8 cellular contexts compared by ENCODE assay signal in genomic region chr1:203327684-203328457, GRCh38. TPM values are rescaled to one million over a fixed set of nuclear protein-coding genes. Genes with fewer than 3 reads are reported as not detected.
A peak's percentile ranks its signal among the peaks of the same experiment; 100 is the strongest.
DNase-seq lines count a peak whose midpoint lies in the region; ATAC-seq and TF ChIP-seq lines count a peak whose summit lies in the region.

No MANE protein-coding gene starts in this region.

- H3K9me3 ChIP-seq in colonic mucosa (no peaks in the 10 kb centered on the region), left lung (no peaks in the 10 kb centered on the region)

- no peaks in the 10 kb centered on the region for H3K36me3 ChIP-seq in colonic mucosa
- H3K36me3 ChIP-seq in left lung, result no peaks in the 10 kb centered on the region

- H3K27me3 Mint-ChIP-seq in activated B cell treated with CpG ODN at 0.5 μM for 24 hours, result no peaks in the 10 kb centered on the region
- H3K27me3 Mint-ChIP-seq in stimulated activated memory B cell treated with anti-CD40 and anti-IgM and Interleukin-4, amounts not matched to agents 10 μg/mL and 1 μg/mL and 100 μg/mL, for 72 hours, result no peaks in the 10 kb centered on the region

- H3K4me3 Mint-ChIP-seq in activated B cell treated with CpG ODN at 0.5 μM for 24 hours, result peak overlapping the region; percentile 84
- H3K4me3 Mint-ChIP-seq in stimulated activated memory B cell treated with anti-CD40 and anti-IgM and Interleukin-4, amounts not matched to agents 10 μg/mL and 1 μg/mL and 100 μg/mL, for 72 hours, result peak overlapping the region; percentile 83

- H3K27me3 ChIP-seq in colonic mucosa (no peaks in the 10 kb centered on the region), left lung (no peaks in the 10 kb centered on the region)

- H3K4me1 ChIP-seq in colonic mucosa (peaks cover 30% of the 10 kb centered on the region), left lung (peaks cover 41 to 54% of the 10 kb centered on the region in 2 donors)

- TF ChIP-seq CTCF in GM12875 (IDR thresholded peaks at IDR 0.05; ENCODE audit: borderline replicate concordance, insufficient read depth, low read depth, low read length) (peak; percentile 31), activated B cell treated with CpG ODN at 0.5 μM for 24 hours (IDR thresholded peaks at IDR 0.05) (no peak), colonic mucosa (IDR thresholded peaks at IDR 0.05) (no peak), left lung (IDR thresholded peaks at IDR 0.05) (peak in 1 of 2 donors; percentile 13)

- no peaks in the 10 kb centered on the region for H3K9me3 Mint-ChIP-seq in activated B cell treated with CpG ODN at 0.5 μM for 24 hours
- no peaks in the 10 kb centered on the region for H3K9me3 Mint-ChIP-seq in stimulated activated memory B cell treated with anti-CD40 and anti-IgM and Interleukin-4, amounts not matched to agents 10 μg/mL and 1 μg/mL and 100 μg/mL, for 72 hours

- ATAC-seq in HG02798 (IDR thresholded peaks at IDR 0.05; ENCODE audit: poor library complexity, unreplicated experiment), result peak; percentile 21
- ATAC-seq in activated B cell treated with CpG ODN at 0.5 μM for 24 hours (ENCODE audit: low read depth), result peak; percentile 32
- peak; percentile 49 for ATAC-seq in left lung
- peak; percentile 57 for ATAC-seq in stimulated activated memory B cell treated with anti-CD40 and anti-IgM and Interleukin-4, amounts not matched to agents 10 μg/mL and 1 μg/mL and 100 μg/mL, for 72 hours

- POLR2A ChIA-PET in activated B cell treated with CpG ODN at 0.5 μM for 24 hours (lab: Charles Lee), result interaction anchor here (0.6 to 9.5 kb wide), 8 partner anchors 10 to 1090 kb away, joined by 3 to 1136 read pairs (median 40); partner anchors contain the start of gene BTG2

- CTCF ChIA-PET in activated B cell treated with CpG ODN at 0.5 μM for 24 hours (lab: Charles Lee), result interaction anchor here (1.3 to 9.4 kb wide), 11 partner anchors 9 to 59 kb away, joined by 3 to 168 read pairs (median 16); partner anchors contain the start of gene BTG2

- H3K27ac ChIP-seq in colonic mucosa, result peak overlapping the region; percentile 99
- H3K27ac ChIP-seq in left lung, result peak overlapping the region; percentile 97

- peaks cover 69% of the 10 kb centered on the region for H3K4me1 Mint-ChIP-seq in activated B cell treated with CpG ODN at 0.5 μM for 24 hours
- H3K4me1 Mint-ChIP-seq in stimulated activated memory B cell treated with anti-CD40 and anti-IgM and Interleukin-4, amounts not matched to agents 10 μg/mL and 1 μg/mL and 100 μg/mL, for 72 hours, result peaks cover 66% of the 10 kb centered on the region

- DNase-seq in A172 (ENCODE audit: low spot score) (peak; percentile 26), NCI-H187 treated with DMSO at 0.1 percent for 48 hours (lab: John Stamatoyannopoulos, UW) (peak; percentile 68), activated B cell treated with CpG ODN at 0.5 μM for 24 hours (no peak), colonic mucosa (no peak), left lung (peak in 1 of 2 donors; percentile 25)

- no peaks in the 10 kb centered on the region for H3K36me3 Mint-ChIP-seq in activated B cell treated with CpG ODN at 0.5 μM for 24 hours (ENCODE audit: low read depth)
- H3K36me3 Mint-ChIP-seq in stimulated activated memory B cell treated with anti-CD40 and anti-IgM and Interleukin-4, amounts not matched to agents 10 μg/mL and 1 μg/mL and 100 μg/mL, for 72 hours, result no peaks in the 10 kb centered on the region

- peak overlapping the region; percentile 96 for H3K27ac Mint-ChIP-seq in activated B cell treated with CpG ODN at 0.5 μM for 24 hours
- H3K27ac Mint-ChIP-seq in stimulated activated memory B cell treated with anti-CD40 and anti-IgM and Interleukin-4, amounts not matched to agents 10 μg/mL and 1 μg/mL and 100 μg/mL, for 72 hours, result peak overlapping the region; percentile 93

- intact Hi-C loops in activated B cell treated with CpG ODN at 0.5 μM for 24 hours (cut with micrococcal nuclease), result loop anchor here (1.0 to 5.0 kb wide), 6 partner anchors 10 to 321 kb away; partner anchors contain the start of genes BTG2, PPFIA4 and TMEM183A
- intact Hi-C loops in colonic mucosa (cut with DNase I), result no loop called here
- intact Hi-C loops in left lung (cut with DNase I), result no loop called here

- peak overlapping the region; percentile 74 to 85 for H3K9ac ChIP-seq in colonic mucosa (ENCODE audit: low read depth in 2 of 2, low read length in 2 of 2)

- H3K4me3 ChIP-seq in GM12875 (ENCODE audit: low read depth, low read length), result peak overlapping the region; percentile 50
- peak overlapping the region; percentile 41 for H3K4me3 ChIP-seq in colonic mucosa
- peak overlapping the region; percentile 34 to 56 for H3K4me3 ChIP-seq in left lung

RNA-seq across cellular contexts. Expression of gene BTG2, which starts 22.6 kb away (rescaled TPM):
- total RNA-seq in A172 (2014; rRNA removed; shearing (Covaris generic)), result 11.3 and 13.2 TPM in 2 replicates
- total RNA-seq in activated B cell treated with CpG ODN at 0.5 μM for 24 hours (419 and 448 TPM in 2 replicates), colonic mucosa (10 to 100 TPM; 66.4 to 88.0 TPM), left lung (10 to 100 TPM; 56.2 to 84.8 TPM)

RNA-seq across cellular contexts. Expression of gene FMOD, which starts 23.1 kb away (rescaled TPM):
- not detected in 2 replicates for total RNA-seq in A172 (2014; rRNA removed; shearing (Covaris generic))
- not detected in 2 replicates for total RNA-seq in activated B cell treated with CpG ODN at 0.5 μM for 24 hours
- total RNA-seq in colonic mucosa, result 10 to 100 TPM; 38.6 to 49.3 TPM
- total RNA-seq in left lung, result 10 to 100 TPM; 36.6 to 59.8 TPM

Comparison
In these comparisons a context has a peak if more than half of its experiments do, and no peak if none do; other contexts are left out.
1. DNase-seq: peak in A172 (single experiment) and NCI-H187 treated with DMSO at 0.1 percent for 48 hours (single experiment); none in activated B cell treated with CpG ODN at 0.5 μM for 24 hours (single experiment) and colonic mucosa (single experiment).
2. RNA of gene FMOD, which starts 23.1 kb away (total RNA-seq): 36.6 to 59.8 TPM in left lung and 38.6 to 49.3 TPM in colonic mucosa; not detected in A172 and not detected in activated B cell treated with CpG ODN at 0.5 μM for 24 hours; every median in the first group is over 10 times any median in the second.
3. Peak in every context shown above with its lines, with median percentiles within 50 percentile points of each other: H3K4me3 ChIP-seq and ATAC-seq.